8 cellular contexts compared by ENCODE assay signal in genomic region chr2:147989809-147990403, GRCh38. TPM values are rescaled to one million over a fixed set of nuclear protein-coding genes. Genes with fewer than 3 reads are reported as not detected.
DNase-seq lines count a peak whose midpoint lies in the region; ATAC-seq, FAIRE-seq and TF ChIP-seq lines count a peak whose summit lies in the region.

No MANE protein-coding gene starts in this region.

- peaks cover 19% of the 10 kb centered on the region for H3K4me1 ChIP-seq in HUES64 (ENCODE audit: insufficient read depth, low read length)
- no peaks in the 10 kb centered on the region for H3K4me1 ChIP-seq in pancreas

- WGBS in HUES64, result 84% methylated on average over 3 of the region's 4 CpGs
- WGBS in pancreas, 2 donors, result 33 to 41% methylated on average over 4 of the region's 4 CpGs

- peak overlapping the region; percentile 23 for H3K4me2 ChIP-seq in SU-DHL-6 (ENCODE audit: low read depth, low read length, poor library complexity, severe bottlenecking)

- H3K27me3 ChIP-seq in HUES64 (ENCODE audit: insufficient read depth, low read length) (no peaks in the 10 kb centered on the region), SU-DHL-6 (ENCODE audit: low read length) (no peaks in the 10 kb centered on the region), pancreas (no peaks in the 10 kb centered on the region)

- H3K79me2 ChIP-seq in SU-DHL-6 (ENCODE audit: insufficient read depth, low read length), result peaks cover 70% of the 10 kb centered on the region

- no peak overlapping the region for H3K4me3 ChIP-seq in HUES64 (ENCODE audit: low read length)
- H3K4me3 ChIP-seq in SU-DHL-6 (ENCODE audit: insufficient read depth, low read length, poor library complexity, severe bottlenecking), result no peak overlapping the region
- no peak overlapping the region for H3K4me3 ChIP-seq in pancreas

- peak; percentile 77 for TF ChIP-seq CTCF in SU-DHL-6 (IDR thresholded peaks at IDR 0.05; ENCODE audit: insufficient read depth, low read length, poor library complexity, severe bottlenecking)
- TF ChIP-seq CTCF in pancreas (IDR thresholded peaks at IDR 0.05), result peak in 3 of 4 donors; percentile 9 to 34 (median 23)
- no peak for TF ChIP-seq CTCF in omental fat pad (IDR thresholded peaks at IDR 0.05)

- DNase-seq in Right ventricle myocardium superior, result no peak
- DNase-seq in Right ventricle myocardium inferior (ENCODE audit: missing footprints), result no peak
- DNase-seq in pancreas, result no peak
- DNase-seq in omental fat pad (ENCODE audit: low spot score), result no peak

- H3K27ac ChIP-seq in HUES64 (ENCODE audit: low read depth, low read length) (peak overlapping the region; percentile 35; the same call in 1 of the 2 replicates), SU-DHL-6 (ENCODE audit: low read depth, low read length) (no peak overlapping the region), pancreas (no peak overlapping the region)

- H3K9ac ChIP-seq in HUES64 (ENCODE audit: low read depth, low read length) (no peak overlapping the region), SU-DHL-6 (ENCODE audit: low read length) (no peak overlapping the region; the same call in 1 of the 2 replicates)

- FAIRE-seq in pancreas (lab: Jason Lieb, UNC), result peak; percentile 89

- intact Hi-C loops in Right ventricle myocardium superior (cut with DNase I), result no loop called here
- intact Hi-C loops in Right ventricle myocardium inferior (cut with DNase I), result loop anchor here (2.0 kb wide), 1 partner anchor 519 kb away; no protein-coding TSS in a partner anchor
- intact Hi-C loops in pancreas (cut with DNase I), result no loop called here

- H3K36me3 ChIP-seq in HUES64 (ENCODE audit: insufficient read depth, low read length) (0 out of 2 replicates have a peak, but pooled peaks cover under 1% of the 10 kb centered on the region), SU-DHL-6 (ENCODE audit: low read length) (no peaks in the 10 kb centered on the region), pancreas (no peaks in the 10 kb centered on the region)

- H2AFZ ChIP-seq in SU-DHL-6 (ENCODE audit: low read depth, low read length, severe bottlenecking), result no peak overlapping the region

- no peaks in the 10 kb centered on the region for H3K9me3 ChIP-seq in HUES64 (ENCODE audit: insufficient read depth, low read depth, low read length)
- no peaks in the 10 kb centered on the region for H3K9me3 ChIP-seq in SU-DHL-6 (ENCODE audit: insufficient read depth, low read length)
- no peaks in the 10 kb centered on the region for H3K9me3 ChIP-seq in pancreas

- peaks cover 6% of the 10 kb centered on the region; the same call in 1 of the 2 replicates for H3F3A ChIP-seq in SU-DHL-6 (ENCODE audit: insufficient read depth)

- no peaks in the 10 kb centered on the region for H3K9me2 ChIP-seq in SU-DHL-6 (replicated peaks; ENCODE audit: insufficient read depth, low read length)

- peaks cover 4% of the 10 kb centered on the region for H4K20me1 ChIP-seq in SU-DHL-6 (ENCODE audit: low read depth, low read length)

- ATAC-seq in Right ventricle myocardium superior (ENCODE audit: poor library complexity) (peak; percentile 61), Right ventricle myocardium inferior (no peak), GM21515 (IDR thresholded peaks at IDR 0.05; ENCODE audit: unreplicated experiment) (peak; percentile 75), esophagus mucosa (peak; percentile 33), pancreas (peak in 3 of 4 donors; percentile 74 to 84 (median 81)), omental fat pad (ENCODE audit: low FRiP score) (no peak)

RNA-seq across cellular contexts. Expression of gene ORC4, which starts 30.6 kb away (rescaled TPM):
- 49.8 TPM for total RNA-seq in Right ventricle myocardium superior
- 46.8 TPM for total RNA-seq in Right ventricle myocardium inferior
- 59.5 TPM for polyA plus RNA-seq in HUES64 (2013, experiment 1 of 2)
- 69.7 TPM for polyA plus RNA-seq in HUES64 (2013, experiment 2 of 2)
- 24.0 TPM for total RNA-seq in esophagus mucosa
- 10 to 100 TPM; 12.8 to 27.6 (median 16.4) TPM for total RNA-seq in pancreas
- 1 to 10 TPM; 4.8 to 9.7 TPM for polyA plus RNA-seq in pancreas
- 10 to 100 TPM; 30.1 to 54.5 (median 37.3) TPM for total RNA-seq in omental fat pad

RNA-seq across cellular contexts. Expression of gene MBD5, which starts 31.0 kb away (rescaled TPM):
- total RNA-seq in Right ventricle myocardium superior (25.5 TPM), Right ventricle myocardium inferior (36.6 TPM), esophagus mucosa (19.3 TPM), pancreas (10 to 100 TPM; 11.2 to 27.4 (median 13.9) TPM), omental fat pad (10 to 100 TPM; 15.4 to 43.0 (median 18.4) TPM)
- 13.4 TPM for polyA plus RNA-seq in HUES64 (2013, experiment 1 of 2)
- 13.3 TPM for polyA plus RNA-seq in HUES64 (2013, experiment 2 of 2)
- 1 to 10 TPM; 4.5 to 5.1 TPM for polyA plus RNA-seq in pancreas

Comparison
In these comparisons a context has a peak if more than half of its experiments do, and no peak if none do; other contexts are left out.
1. ATAC-seq: peak in Right ventricle myocardium superior (single experiment), GM21515 (single experiment), esophagus mucosa (single experiment) and pancreas (3 of 4); none in Right ventricle myocardium inferior (single experiment) and omental fat pad (single experiment).
2. CTCF ChIP-seq: peak in SU-DHL-6 (single experiment) and pancreas (3 of 4); none in omental fat pad (0 of 3).